ENCODE assay signal across 12 cellular contexts in the genomic region with DNA sequence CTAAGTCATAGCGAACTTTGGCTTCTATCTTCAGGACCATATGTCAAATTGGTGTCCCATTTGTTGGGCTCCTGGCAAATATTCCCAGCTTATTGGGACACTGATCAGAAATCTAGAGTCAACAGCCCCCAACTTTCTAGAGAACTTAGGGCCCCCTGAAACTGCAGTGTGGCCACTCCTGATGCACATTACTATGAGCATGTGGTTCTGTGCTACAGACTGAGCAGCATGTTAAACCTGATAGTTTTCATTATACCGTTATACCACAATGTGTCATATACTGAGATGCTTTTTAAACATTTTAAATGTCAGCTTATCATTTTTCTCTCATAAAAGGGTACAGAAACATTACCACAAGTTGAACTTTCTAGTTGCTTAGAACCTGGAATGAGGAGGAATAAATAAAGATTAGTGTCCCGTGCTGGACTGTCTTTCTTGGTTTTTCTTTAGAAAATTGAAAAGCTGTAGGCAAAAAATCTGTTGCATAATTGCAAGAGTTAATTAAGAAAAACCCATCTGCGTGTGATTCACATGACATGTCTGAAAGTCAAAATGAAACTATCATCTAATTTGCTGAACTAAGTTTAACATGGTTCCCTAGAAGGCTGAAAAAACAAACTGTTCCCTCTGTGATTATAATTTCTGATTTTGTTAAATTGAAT. TPM values are rescaled to one million over a fixed set of nuclear protein-coding genes. Genes with fewer than 3 reads are reported as not detected.
DNase-seq lines count a peak whose midpoint lies in the region; ATAC-seq and TF ChIP-seq lines count a peak whose summit lies in the region.
"Had no signal": no experiment of that assay in that cellular context is flagged by ENCODE, and none has a peak within 500 bp of the region (broad histone marks: within the 10 kb centered on the region; RNA-seq: fewer than 3 reads in every experiment).

No MANE protein-coding gene starts in this region.

- no peaks in the 10 kb centered on the region for H3K27me3 ChIP-seq in upper lobe of right lung
- H3K27me3 ChIP-seq in esophagus squamous epithelium, result no peaks in the 10 kb centered on the region

- 38 to 53% methylated on average over 4 of the region's 4 CpGs for WGBS in esophagus squamous epithelium, 2 donors

- H3K4me1 ChIP-seq in upper lobe of right lung (peaks cover 16% of the 10 kb centered on the region), esophagus squamous epithelium (peaks cover 0 to 15% (median 3%) of the 10 kb centered on the region in 3 donors)

- POLR2A ChIA-PET in activated CD4-positive, alpha-beta memory T cell treated with anti-CD3 and anti-CD28 coated beads for 36 hours (lab: Charles Lee), result interaction anchor here (0.5 to 5.5 kb wide), 3 partner anchors 18 to 147 kb away, joined by 3 to 92 read pairs (median 3); a partner anchor contains a TSS

- H3K27ac Mint-ChIP-seq in activated CD4-positive, alpha-beta memory T cell treated with anti-CD3 and anti-CD28 coated beads for 36 hours, result peak overlapping the region; percentile 34

- no peaks in the 10 kb centered on the region for H3K27me3 Mint-ChIP-seq in activated T-cell treated with anti-CD3 and anti-CD28 coated beads, Interleukin-2, amount 50 U/mL, for 4 hours (ENCODE audit: low read depth)
- H3K27me3 Mint-ChIP-seq in activated CD4-positive, alpha-beta memory T cell treated with anti-CD3 and anti-CD28 coated beads for 36 hours, result no peaks in the 10 kb centered on the region

- TF ChIP-seq POLR2A in esophagus squamous epithelium (IDR thresholded peaks at IDR 0.05), result no peak

- ATAC-seq in activated T-cell treated with anti-CD3 and anti-CD28 coated beads, Interleukin-2, amount 50 U/mL, for 4 hours, result peak; percentile 59 to 70
- peak; percentile 42 for ATAC-seq in HG02938 (IDR thresholded peaks at IDR 0.05; ENCODE audit: unreplicated experiment)
- no peak for ATAC-seq in upper lobe of right lung

- DNase-seq in activated T-cell treated with anti-CD3 and anti-CD28 coated beads, Interleukin-2, amount 50 U/mL, for 4 hours, result no peak
- DNase-seq in activated T-cell treated with anti-CD3 and anti-CD28 coated beads for 4 hours (no peak), upper lobe of right lung (no peak), iPS-NIHi7 (ENCODE audit: extremely low spot score) (no peak), esophagus squamous epithelium (lab: John Stamatoyannopoulos, UW) (no peak), NCI-H2029 treated with DMSO at 0.1 percent for 48 hours (lab: John Stamatoyannopoulos, UW) (no peak)
- DNase-seq in activated CD4-positive, alpha-beta memory T cell treated with anti-CD3 and anti-CD28 coated beads for 36 hours, result no peak
- DNase-seq: effector memory CD4-positive, alpha-beta T cell; NCI-H510A treated with DMSO at 0.1 percent for 48 hours; SW 1271 had no signal

- intact Hi-C loops in activated CD4-positive, alpha-beta memory T cell treated with anti-CD3 and anti-CD28 coated beads for 36 hours (cut with micrococcal nuclease), result loop anchor here (1.0 to 10.0 kb wide), 2 partner anchors 9 to 491 kb away; no protein-coding TSS in a partner anchor
- intact Hi-C loops in upper lobe of right lung (cut with DNase I), result no loop called here
- intact Hi-C loops in esophagus squamous epithelium (cut with DNase I), result no loop called here

- CTCF ChIA-PET in activated CD4-positive, alpha-beta memory T cell treated with anti-CD3 and anti-CD28 coated beads for 36 hours (lab: Charles Lee), result interaction anchor here (0.6 to 1.5 kb wide), 3 partner anchors 22 to 338 kb away, joined by 3 read pairs; no protein-coding TSS in a partner anchor

- no peak overlapping the region for H3K4me3 Mint-ChIP-seq in activated T-cell treated with anti-CD3 and anti-CD28 coated beads, Interleukin-2, amount 50 U/mL, for 4 hours
- H3K4me3 Mint-ChIP-seq in activated CD4-positive, alpha-beta memory T cell treated with anti-CD3 and anti-CD28 coated beads for 36 hours, result no peak overlapping the region

- H3K9me3 ChIP-seq in upper lobe of right lung, result no peaks in the 10 kb centered on the region
- H3K9me3 ChIP-seq in esophagus squamous epithelium, result no peaks in the 10 kb centered on the region

- no peaks in the 10 kb centered on the region for H3K9me3 Mint-ChIP-seq in activated T-cell treated with anti-CD3 and anti-CD28 coated beads, Interleukin-2, amount 50 U/mL, for 4 hours
- no peaks in the 10 kb centered on the region for H3K9me3 Mint-ChIP-seq in activated CD4-positive, alpha-beta memory T cell treated with anti-CD3 and anti-CD28 coated beads for 36 hours

- H3K36me3 Mint-ChIP-seq in activated T-cell treated with anti-CD3 and anti-CD28 coated beads, Interleukin-2, amount 50 U/mL, for 4 hours (ENCODE audit: insufficient read depth), result no peaks in the 10 kb centered on the region
- no peaks in the 10 kb centered on the region for H3K36me3 Mint-ChIP-seq in activated CD4-positive, alpha-beta memory T cell treated with anti-CD3 and anti-CD28 coated beads for 36 hours

- H3K4me3 ChIP-seq in upper lobe of right lung (no peak overlapping the region), esophagus squamous epithelium (peak overlapping the region in 1 of 4 donors; percentile 25)

- H3K36me3 ChIP-seq in upper lobe of right lung (no peaks in the 10 kb centered on the region), esophagus squamous epithelium (no peaks in the 10 kb centered on the region)

- H3K27ac ChIP-seq in upper lobe of right lung, result peak overlapping the region; percentile 20
- no peak overlapping the region for H3K27ac ChIP-seq in esophagus squamous epithelium
- H3K27ac ChIP-seq: HL-60 had no signal

- H3K4me1 Mint-ChIP-seq in activated T-cell treated with anti-CD3 and anti-CD28 coated beads, Interleukin-2, amount 50 U/mL, for 4 hours (ENCODE audit: low read depth), result peaks cover 35% of the 10 kb centered on the region
- H3K4me1 Mint-ChIP-seq in activated CD4-positive, alpha-beta memory T cell treated with anti-CD3 and anti-CD28 coated beads for 36 hours (ENCODE audit: low read depth), result peaks cover 34% of the 10 kb centered on the region

- TF ChIP-seq CTCF in upper lobe of right lung (IDR thresholded peaks at IDR 0.05) (no peak), esophagus squamous epithelium (IDR thresholded peaks at IDR 0.05) (no peak)

RNA-seq across cellular contexts. Expression of a gene that starts 16.4 kb away (rescaled TPM):
- total RNA-seq in activated T-cell treated with anti-CD3 and anti-CD28 coated beads, Interleukin-2, amount 50 U/mL, for 4 hours, result 100 to 1,000 TPM in 2 of 3 donors, 10 to 100 TPM in 1; 67.2 to 129 (median 110) TPM
- 10 to 100 TPM; 66.5 to 70.7 TPM for total RNA-seq in activated CD4-positive, alpha-beta memory T cell treated with anti-CD3 and anti-CD28 coated beads for 36 hours
- total RNA-seq in upper lobe of right lung (278 TPM), esophagus squamous epithelium (100 to 1,000 TPM in 2 of 4 donors, 10 to 100 TPM in 2; 38.5 to 167 (median 109) TPM)
